In the genomic region with DNA sequence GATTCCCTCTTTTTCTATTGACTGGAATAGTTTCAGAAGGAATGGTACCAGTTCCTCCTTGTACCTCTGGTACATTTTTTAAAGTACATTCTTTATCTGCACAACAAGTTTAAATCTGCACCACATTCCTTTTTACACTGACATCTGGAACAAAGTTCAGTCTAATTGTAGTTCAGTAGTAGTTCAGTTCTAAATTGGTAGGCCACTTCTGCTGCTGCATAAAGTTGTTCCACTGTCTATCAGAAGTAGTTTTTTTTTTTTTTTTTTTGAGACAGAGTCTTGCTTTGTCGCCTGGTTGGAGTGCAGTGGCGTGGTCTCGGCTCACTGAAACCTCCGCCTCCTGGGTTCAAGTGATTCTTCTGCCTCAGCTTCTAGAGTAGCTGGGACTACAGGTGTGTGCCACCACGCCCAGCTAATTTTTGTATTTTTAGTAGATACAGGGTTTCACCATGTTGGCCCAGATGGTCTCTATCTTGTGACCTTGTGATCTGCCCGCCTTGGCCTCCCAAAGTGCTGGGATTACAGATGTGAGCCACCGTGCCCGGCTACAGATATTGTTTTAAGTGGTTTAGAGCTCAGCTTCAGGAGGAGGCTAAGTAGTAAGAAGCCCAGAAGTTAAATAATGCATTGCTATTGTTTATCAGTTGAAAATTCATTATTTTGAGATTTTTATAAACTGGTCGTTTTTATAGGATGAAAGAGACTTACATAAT, we compare ENCODE assay signal across 8 cellular contexts.
DNase-seq lines count a peak whose midpoint lies in the region; ATAC-seq and TF ChIP-seq lines count a peak whose summit lies in the region.
"Not testable (repeated sequence)": the region's sequence is repeated elsewhere in the genome, so short reads cannot be mapped to it uniquely, and the experiment has no call there.

No MANE protein-coding gene starts in this region.

- not testable (repeated sequence) for H3K27me3 Mint-ChIP-seq in CD4-positive, CD25-positive, alpha-beta regulatory T cell; activated CD4-positive, alpha-beta T cell treated with anti-CD3 and anti-CD28 coated beads, Interleukin-2, amount 10 ng/mL, durations not matched to agents 7 days and 5 days; activated T-cell treated with anti-CD3 and anti-CD28 coated beads, Interleukin-2, amount 50 U/mL, for 4 hours (ENCODE audit: low read depth); stimulated activated naive CD8-positive, alpha-beta T cell treated with anti-CD3 and anti-CD28 coated beads, Interleukin-15, Interleukin-2, amounts not matched to agents 100 ng/mL and 50 ng/mL, for 24 hours

- H3K4me3 Mint-ChIP-seq in CD4-positive, CD25-positive, alpha-beta regulatory T cell: peak overlapping the region in 2 of 4 donors; percentile 57 to 78
- not testable (repeated sequence) for H3K4me3 Mint-ChIP-seq in activated CD4-positive, alpha-beta T cell treated with anti-CD3 and anti-CD28 coated beads, Interleukin-2, amount 10 ng/mL, durations not matched to agents 7 days and 5 days
- H3K4me3 Mint-ChIP-seq in activated T-cell treated with anti-CD3 and anti-CD28 coated beads, Interleukin-2, amount 50 U/mL, for 4 hours: peak overlapping the region; percentile 17
- H3K4me3 Mint-ChIP-seq in stimulated activated naive CD8-positive, alpha-beta T cell treated with anti-CD3 and anti-CD28 coated beads, Interleukin-15, Interleukin-2, amounts not matched to agents 100 ng/mL and 50 ng/mL, for 24 hours: peak overlapping the region; percentile 73

- peaks cover 0 to 42% (median 12%) of the 10 kb centered on the region in 4 donors for H3K4me1 Mint-ChIP-seq in CD4-positive, CD25-positive, alpha-beta regulatory T cell
- H3K4me1 Mint-ChIP-seq in activated CD4-positive, alpha-beta T cell treated with anti-CD3 and anti-CD28 coated beads, Interleukin-2, amount 10 ng/mL, durations not matched to agents 7 days and 5 days: peaks cover 28% of the 10 kb centered on the region
- peaks cover 19% of the 10 kb centered on the region for H3K4me1 Mint-ChIP-seq in activated T-cell treated with anti-CD3 and anti-CD28 coated beads, Interleukin-2, amount 50 U/mL, for 4 hours (ENCODE audit: low read depth)
- peaks cover 39% of the 10 kb centered on the region for H3K4me1 Mint-ChIP-seq in stimulated activated naive CD8-positive, alpha-beta T cell treated with anti-CD3 and anti-CD28 coated beads, Interleukin-15, Interleukin-2, amounts not matched to agents 100 ng/mL and 50 ng/mL, for 24 hours (ENCODE audit: low read depth)

- H4K20me1 ChIP-seq in OCI-LY1 (ENCODE audit: insufficient read depth, low read length): not testable (repeated sequence)

- POLR2A ChIA-PET in activated CD4-positive, alpha-beta T cell treated with anti-CD3 and anti-CD28 coated beads, Interleukin-2, amount 10 ng/mL, durations not matched to agents 7 days and 5 days (lab: Charles Lee): not testable (repeated sequence)

- intact Hi-C loops in left ventricle myocardium superior (cut with micrococcal nuclease): not testable (repeated sequence)

- peak overlapping the region; percentile 84 to 90 (median 86) for H3K27ac Mint-ChIP-seq in CD4-positive, CD25-positive, alpha-beta regulatory T cell
- peak overlapping the region; percentile 81 for H3K27ac Mint-ChIP-seq in activated CD4-positive, alpha-beta T cell treated with anti-CD3 and anti-CD28 coated beads, Interleukin-2, amount 10 ng/mL, durations not matched to agents 7 days and 5 days
- peak overlapping the region; percentile 6 to 64 for H3K27ac Mint-ChIP-seq in activated naive CD4-positive, alpha-beta T cell treated with anti-CD3 and anti-CD28 coated beads, Interleukin-2, amount 50 U/mL, for 72 hours
- H3K27ac Mint-ChIP-seq in stimulated activated naive CD8-positive, alpha-beta T cell treated with anti-CD3 and anti-CD28 coated beads, Interleukin-15, Interleukin-2, amounts not matched to agents 100 ng/mL and 50 ng/mL, for 24 hours: peak overlapping the region; percentile 83

- H3K36me3 Mint-ChIP-seq in CD4-positive, CD25-positive, alpha-beta regulatory T cell: peaks cover 14% of the 10 kb centered on the region
- H3K36me3 Mint-ChIP-seq in activated CD4-positive, alpha-beta T cell treated with anti-CD3 and anti-CD28 coated beads, Interleukin-2, amount 10 ng/mL, durations not matched to agents 7 days and 5 days (ENCODE audit: low read depth): peaks cover 34% of the 10 kb centered on the region
- not testable (repeated sequence) for H3K36me3 Mint-ChIP-seq in activated T-cell treated with anti-CD3 and anti-CD28 coated beads, Interleukin-2, amount 50 U/mL, for 4 hours (ENCODE audit: insufficient read depth); activated naive CD4-positive, alpha-beta T cell treated with anti-CD3 and anti-CD28 coated beads, Interleukin-2, amount 50 U/mL, for 72 hours; stimulated activated naive CD8-positive, alpha-beta T cell treated with anti-CD3 and anti-CD28 coated beads, Interleukin-15, Interleukin-2, amounts not matched to agents 100 ng/mL and 50 ng/mL, for 24 hours (ENCODE audit: low read depth)

- not testable (repeated sequence) for H3K36me3 ChIP-seq in CD4-positive, CD25-positive, alpha-beta regulatory T cell (ENCODE audit: control insufficient read depth, insufficient read depth, low read length); OCI-LY1 (ENCODE audit: insufficient read depth, low read length)

- H3K9me2 ChIP-seq in OCI-LY1 (ENCODE audit: low read depth, low read length): not testable (repeated sequence)

- H3K4me1 ChIP-seq in CD4-positive, CD25-positive, alpha-beta regulatory T cell (ENCODE audit: control insufficient read depth, insufficient read depth, low read length, poor library complexity, severe bottlenecking): peaks cover 22% of the 10 kb centered on the region
- peaks cover 61% of the 10 kb centered on the region for H3K4me1 ChIP-seq in OCI-LY1 (ENCODE audit: insufficient read depth, low read length, severe bottlenecking)

- not testable (repeated sequence) for H3K4me3 ChIP-seq in CD4-positive, CD25-positive, alpha-beta regulatory T cell (ENCODE audit: low read depth, low read length); OCI-LY1 (ENCODE audit: low read depth, low read length, poor library complexity, severe bottlenecking); choroid plexus epithelial cell (ENCODE audit: low read depth, low read length)

- not testable (repeated sequence) for ATAC-seq in CD4-positive, CD25-positive, alpha-beta regulatory T cell (ENCODE audit: low read depth in 2 of 2); activated T-cell treated with anti-CD3 and anti-CD28 coated beads, Interleukin-2, amount 50 U/mL, for 4 hours; activated naive CD4-positive, alpha-beta T cell treated with anti-CD3 and anti-CD28 coated beads, Interleukin-2, amount 50 U/mL, for 72 hours
- peak; percentile 85 for ATAC-seq in left ventricle myocardium superior

- H3K79me2 ChIP-seq in OCI-LY1 (ENCODE audit: insufficient read depth, low read length): not testable (repeated sequence)

- DNase-seq in CD4-positive, CD25-positive, alpha-beta regulatory T cell; activated CD4-positive, alpha-beta T cell treated with anti-CD3 and anti-CD28 coated beads, Interleukin-2, amount 10 ng/mL, durations not matched to agents 7 days and 5 days; activated T-cell treated with anti-CD3 and anti-CD28 coated beads, Interleukin-2, amount 50 U/mL, for 4 hours; activated naive CD4-positive, alpha-beta T cell treated with anti-CD3 and anti-CD28 coated beads, Interleukin-2, amount 50 U/mL, for 72 hours (ENCODE audit: low spot score in 2 of 2): not testable (repeated sequence)
- DNase-seq in choroid plexus epithelial cell (ENCODE audit: low read depth) (peak; percentile 2), left ventricle myocardium superior (peak; percentile 23)

- TF ChIP-seq CTCF in OCI-LY1 (IDR thresholded peaks at IDR 0.05; ENCODE audit: low read length); choroid plexus epithelial cell (conservative IDR thresholded peaks at IDR 0.05; ENCODE audit: low read depth, low read length): not testable (repeated sequence)

- H3K4me2 ChIP-seq in OCI-LY1 (ENCODE audit: low read length): peak overlapping the region; percentile 24

- peak overlapping the region; percentile 18 for H3K27ac ChIP-seq in CD4-positive, CD25-positive, alpha-beta regulatory T cell (ENCODE audit: insufficient read depth, low read length, poor library complexity, severe bottlenecking)
- H3K27ac ChIP-seq in OCI-LY1 (ENCODE audit: low read depth, low read length, poor library complexity, severe bottlenecking): peak overlapping the region; percentile 89

- not testable (repeated sequence) for H3K9me3 ChIP-seq in CD4-positive, CD25-positive, alpha-beta regulatory T cell (ENCODE audit: control insufficient read depth in 2 of 2, low read length in 2 of 2); OCI-LY1 (ENCODE audit: low read length)

- H3K27me3 ChIP-seq in CD4-positive, CD25-positive, alpha-beta regulatory T cell (ENCODE audit: control insufficient read depth, insufficient read depth, low read length); OCI-LY1 (ENCODE audit: insufficient read depth, low read length): not testable (repeated sequence)

- CTCF ChIA-PET in activated CD4-positive, alpha-beta T cell treated with anti-CD3 and anti-CD28 coated beads, Interleukin-2, amount 10 ng/mL, durations not matched to agents 7 days and 5 days (lab: Charles Lee): not testable (repeated sequence)

- H3K9me3 Mint-ChIP-seq in CD4-positive, CD25-positive, alpha-beta regulatory T cell; activated CD4-positive, alpha-beta T cell treated with anti-CD3 and anti-CD28 coated beads, Interleukin-2, amount 10 ng/mL, durations not matched to agents 7 days and 5 days; activated T-cell treated with anti-CD3 and anti-CD28 coated beads, Interleukin-2, amount 50 U/mL, for 4 hours; activated naive CD4-positive, alpha-beta T cell treated with anti-CD3 and anti-CD28 coated beads, Interleukin-2, amount 50 U/mL, for 72 hours; stimulated activated naive CD8-positive, alpha-beta T cell treated with anti-CD3 and anti-CD28 coated beads, Interleukin-15, Interleukin-2, amounts not matched to agents 100 ng/mL and 50 ng/mL, for 24 hours: not testable (repeated sequence)

- H2AFZ ChIP-seq in OCI-LY1 (ENCODE audit: low read length): not testable (repeated sequence)

- H3F3A ChIP-seq in OCI-LY1 (ENCODE audit: insufficient read depth, low read length): not testable (repeated sequence)

- peak overlapping the region; percentile 12; the same call in 1 of the 2 replicates for H3K9ac ChIP-seq in OCI-LY1 (ENCODE audit: low read length)

Comparison
In these comparisons a context has a peak if more than half of its experiments do, and no peak if none do; other contexts are left out.
1. H3K27ac Mint-ChIP-seq: peak in every context shown above with its lines; median percentile 86 in CD4-positive, CD25-positive, alpha-beta regulatory T cell; 83 in stimulated activated naive CD8-positive, alpha-beta T cell treated with anti-CD3 and anti-CD28 coated beads, Interleukin-15, Interleukin-2, amounts not matched to agents 100 ng/mL and 50 ng/mL, for 24 hours; 81 in activated CD4-positive, alpha-beta T cell treated with anti-CD3 and anti-CD28 coated beads, Interleukin-2, amount 10 ng/mL, durations not matched to agents 7 days and 5 days; 35 in activated naive CD4-positive, alpha-beta T cell treated with anti-CD3 and anti-CD28 coated beads, Interleukin-2, amount 50 U/mL, for 72 hours.